In the genomic region with DNA sequence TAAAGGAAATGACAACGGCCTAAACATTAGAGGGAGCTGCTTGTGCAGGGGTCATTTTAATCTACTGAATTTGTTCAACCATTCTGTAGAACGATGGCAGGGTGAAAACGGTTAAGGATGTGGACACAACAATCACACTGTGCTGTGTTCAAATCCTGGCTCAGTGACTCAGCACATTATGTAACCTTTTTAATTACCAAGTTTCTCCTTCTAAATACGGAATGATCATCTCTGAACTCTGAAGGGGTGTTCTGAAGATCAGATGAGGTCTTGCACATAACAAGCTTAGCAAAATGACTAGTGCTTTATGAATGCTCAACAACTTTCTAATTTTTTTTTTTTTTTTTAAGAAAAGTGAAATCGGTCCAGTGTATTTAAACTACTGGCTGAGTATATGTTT, we compare ENCODE assay signal across 1 cellular context.
TF ChIP-seq lines count a peak whose summit lies in the region.

No MANE protein-coding gene starts in this region.

TF ChIP-seq in HepG2, 621 proteins besides CTCF, POLR2A, EP300 and RAD21:
- peak; percentile 56 for TF ChIP-seq NFE2L2 (IDR thresholded peaks at IDR 0.05; ENCODE audit: low read length)
- no peak for TF ChIP-seq BHLHE40 (IDR thresholded peaks at IDR 0.05; ENCODE audit: low read length)
- no peak for TF ChIP-seq PAWR (CRISPR knock-in tag; IDR thresholded peaks at IDR 0.05; ENCODE audit: borderline replicate concordance)
- no peak for TF ChIP-seq TARDBP (CRISPR knock-in tag; IDR thresholded peaks at IDR 0.05)
- TF ChIP-seq ZNF224 (CRISPR knock-in tag; IDR thresholded peaks at IDR 0.05): no peak
- TF ChIP-seq PHF21A (CRISPR knock-in tag; IDR thresholded peaks at IDR 0.05): no peak
- no peak for TF ChIP-seq ZNF790 (CRISPR knock-in tag; IDR thresholded peaks at IDR 0.05; ENCODE audit: borderline replicate concordance)
- TF ChIP-seq ZNF672 (CRISPR knock-in tag; IDR thresholded peaks at IDR 0.05): no peak
- no peak for TF ChIP-seq SIX1 (CRISPR knock-in tag; IDR thresholded peaks at IDR 0.05; ENCODE audit: borderline replicate concordance)
